ENCODE assay signal across 23 cellular contexts in the genomic region with DNA sequence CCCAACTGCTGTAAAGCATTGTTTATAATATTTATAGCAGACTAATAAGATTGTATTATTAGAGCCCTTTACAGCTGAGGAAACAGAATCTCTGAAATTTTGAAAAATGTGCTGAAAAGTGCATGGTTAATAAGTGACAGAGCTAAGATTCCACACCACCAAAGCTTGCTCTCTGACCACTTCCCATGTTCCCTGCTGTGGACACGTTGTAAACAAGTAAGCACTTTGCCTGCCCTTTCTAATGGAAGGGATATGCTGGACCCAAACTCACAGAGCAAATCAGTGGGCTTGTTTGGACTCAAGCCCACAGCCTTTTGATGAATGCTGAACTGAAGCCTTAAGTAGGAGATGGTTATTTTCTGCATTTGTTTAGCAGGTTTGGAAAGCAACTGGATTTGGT.
DNase-seq lines count a peak whose midpoint lies in the region; ATAC-seq and TF ChIP-seq lines count a peak whose summit lies in the region.
"Had no signal": no experiment of that assay in that cellular context is flagged by ENCODE, and none has a peak within 500 bp of the region (broad histone marks: within the 10 kb centered on the region; RNA-seq: fewer than 3 reads in every experiment).

No MANE protein-coding gene starts in this region.

- intact Hi-C loops in breast epithelium (cut with DNase I; ENCODE audit: low total_unique reads) = no loop called here
- intact Hi-C loops in mammary epithelial cell (cut with micrococcal nuclease) = no loop called here

- H3K4me1 ChIP-seq in breast epithelium (no peaks in the 10 kb centered on the region), mammary epithelial cell (ENCODE audit: insufficient read depth, low read length) (no peaks in the 10 kb centered on the region), mesenchymal stem cell (ENCODE audit: control insufficient read depth, insufficient read depth, low read depth, low read length) (peaks cover 1% of the 10 kb centered on the region)
- H3K4me1 ChIP-seq: gastrocnemius medialis, HAP-1, right lobe of liver, tibial artery had no signal

- dilution Hi-C loops in mammary epithelial cell (cut with HindIII; ENCODE audit: low sequenced_read_pairs) = no loop called here

- ATAC-seq in GM21423 (IDR thresholded peaks at IDR 0.05; ENCODE audit: unreplicated experiment) = no peak
- ATAC-seq: activated CD8-positive, alpha-beta T cell treated with anti-CD3 and anti-CD28 coated beads for 36 hours; activated T-cell treated with anti-CD3 and anti-CD28 coated beads, Interleukin-2, amount 50 U/mL, for 4 hours; gastrocnemius medialis; PC-3 had no signal

- no peak overlapping the region for H4K8ac ChIP-seq in mesenchymal stem cell (ENCODE audit: low read length)

- H2BK15ac ChIP-seq in mesenchymal stem cell (ENCODE audit: low read depth, poor library complexity, severe bottlenecking) = no peak overlapping the region

- CTCF ChIA-PET in mammary epithelial cell (lab: Charles Lee; ENCODE audit: low non-redundant PET) = no interaction called here

- H2BK5ac ChIP-seq in mesenchymal stem cell (ENCODE audit: low read depth, low read length, poor library complexity, severe bottlenecking) = no peak overlapping the region

- H3K4me3 ChIP-seq in breast epithelium (no peak overlapping the region), mammary epithelial cell (replicated peaks in 1 of 3; ENCODE audit: insufficient read depth in 1 of 3, low read depth in 2 of 3, low read length in 3 of 3) (no peak overlapping the region), mesenchymal stem cell (ENCODE audit: insufficient read depth in 1 of 2, low read depth in 1 of 2, low read length in 2 of 2) (no peak overlapping the region)
- H3K4me3 ChIP-seq: BLaER1, coronary artery, gastrocnemius medialis, HAP-1, MG63, right lobe of liver, tibial artery had no signal

- no peak overlapping the region for H3K4ac ChIP-seq in mesenchymal stem cell (ENCODE audit: low read depth in 1 of 2, low read length in 2 of 2)

- no peak for DNase-seq in breast epithelium (ENCODE audit: low spot score in 2 of 2)
- no peak for DNase-seq in mammary epithelial cell
- peak; percentile 39 for DNase-seq in fibroblast of gingiva (ENCODE audit: low read depth)
- DNase-seq in mesenchymal stem cell = no peak
- no peak for DNase-seq in GM03348 (ENCODE audit: low spot score)
- DNase-seq in activated CD8-positive, alpha-beta memory T cell treated with anti-CD3 and anti-CD28 coated beads, Interleukin-2, amount 50 U/mL, for 48 hours = no peak
- no peak for DNase-seq in KBM-7
- DNase-seq: activated CD8-positive, alpha-beta T cell treated with anti-CD3 and anti-CD28 coated beads for 36 hours; activated naive CD4-positive, alpha-beta T cell treated with anti-CD3 and anti-CD28 coated beads, Interleukin-2, amount 10 ng/mL, durations not matched to agents 7 days and 5 days; activated T-cell treated with anti-CD3 and anti-CD28 coated beads, Interleukin-2, amount 50 U/mL, for 4 hours; gastrocnemius medialis; MG63; NCI-H774; PC-3; right lobe of liver; stimulated activated CD4-positive, alpha-beta T cell treated with anti-CD3 and anti-CD28 coated beads, Interleukin-1b, Interleukin-23, amount 100 ng/mL, for 48 hours; stimulated activated naive CD4-positive, alpha-beta T cell treated with Interleukin-2 at 50 U/mL for 16 hours had no signal

- no peak for TF ChIP-seq CTCF in breast epithelium (IDR thresholded peaks at IDR 0.05)
- no peak for TF ChIP-seq CTCF in mammary epithelial cell (conservative IDR thresholded peaks at IDR 0.05 in 1 of 2, IDR thresholded peaks at IDR 0.05 in 1 of 2; ENCODE audit: extremely low read depth in 1 of 2, insufficient read depth in 1 of 2, low read depth in 1 of 2, low read length in 2 of 2)

- no peak for TF ChIP-seq POLR2A in breast epithelium (IDR thresholded peaks at IDR 0.05)

- H4K91ac ChIP-seq in mesenchymal stem cell (ENCODE audit: low read length) = no peak overlapping the region

- no peak overlapping the region for H2BK120ac ChIP-seq in mesenchymal stem cell (ENCODE audit: low read depth, low read length)

- H4K20me1 ChIP-seq in mammary epithelial cell (ENCODE audit: insufficient read depth, low read length) = no peaks in the 10 kb centered on the region
- H4K20me1 ChIP-seq: BLaER1 had no signal

- no peak overlapping the region for H2AFZ ChIP-seq in mammary epithelial cell (ENCODE audit: low read depth, low read length)
- no peak overlapping the region for H2AFZ ChIP-seq in mesenchymal stem cell (ENCODE audit: low read depth, low read length)

- H2BK12ac ChIP-seq in mesenchymal stem cell (ENCODE audit: low read length in 2 of 2) = no peak overlapping the region

- H3K27me3 ChIP-seq in breast epithelium (no peaks in the 10 kb centered on the region), mammary epithelial cell (ENCODE audit: insufficient read depth, low read length) (no peaks in the 10 kb centered on the region), mesenchymal stem cell (ENCODE audit: control insufficient read depth in 1 of 2, insufficient read depth in 1 of 2, low read length in 2 of 2) (no peaks in the 10 kb centered on the region)
- H3K27me3 ChIP-seq: BLaER1, gastrocnemius medialis, MG63, right lobe of liver, tibial artery had no signal

- in situ Hi-C loops in mammary epithelial cell (cut with MboI; ENCODE audit: low sequenced_read_pairs in 2 of 2) (no loop called here), KBM-7 (cut with MboI; ENCODE audit: low pct_unique_long_range_greater_than_20kb, low sequenced_read_pairs) (no loop called here)

- peak overlapping the region; percentile 67 to 80 for H3K27ac ChIP-seq in breast epithelium
- no peak overlapping the region for H3K27ac ChIP-seq in mammary epithelial cell (ENCODE audit: insufficient read depth, low read depth, low read length)
- peak overlapping the region; percentile 99 for H3K27ac ChIP-seq in mesenchymal stem cell (ENCODE audit: low read length, poor library complexity, severe bottlenecking)
- H3K27ac ChIP-seq: 22Rv1, BLaER1, right lobe of liver, tibial artery had no signal

- no peak overlapping the region for H3K9ac ChIP-seq in mammary epithelial cell (ENCODE audit: insufficient read depth, low read length)
- H3K9ac ChIP-seq in mesenchymal stem cell (ENCODE audit: low read length) = peak overlapping the region; percentile 70
- H3K9ac ChIP-seq: BLaER1 had no signal

- H3K14ac ChIP-seq in mesenchymal stem cell (ENCODE audit: low read length in 2 of 2) = no peak overlapping the region

- peaks cover 0 to 12% of the 10 kb centered on the region in 2 donors for H3K9me3 ChIP-seq in breast epithelium
- no peaks in the 10 kb centered on the region for H3K9me3 ChIP-seq in mammary epithelial cell (replicated peaks; ENCODE audit: insufficient read depth, low read length)
- H3K9me3 ChIP-seq in mesenchymal stem cell (ENCODE audit: control insufficient read depth, low read length) = peaks cover 23% of the 10 kb centered on the region
- H3K9me3 ChIP-seq: HAP-1, right lobe of liver had no signal

- no peak overlapping the region for H3K23ac ChIP-seq in mesenchymal stem cell (ENCODE audit: low read length in 2 of 2)

- no peaks in the 10 kb centered on the region for H3K79me1 ChIP-seq in mesenchymal stem cell (replicated peaks; ENCODE audit: low read length, poor library complexity, severe bottlenecking)

- no peak overlapping the region for H3K4me2 ChIP-seq in mammary epithelial cell (ENCODE audit: insufficient read depth, low read depth, low read length)
- H3K4me2 ChIP-seq in mesenchymal stem cell (ENCODE audit: low read length, poor library complexity, severe bottlenecking) = peak overlapping the region; percentile 31
- H3K4me2 ChIP-seq: BLaER1 had no signal

- H3K36me3 ChIP-seq in breast epithelium (no peaks in the 10 kb centered on the region), mammary epithelial cell (ENCODE audit: insufficient read depth, low read length) (no peaks in the 10 kb centered on the region), mesenchymal stem cell (ENCODE audit: control insufficient read depth in 1 of 2, insufficient read depth in 2 of 2, low read depth in 1 of 2, low read length in 2 of 2) (no peaks in the 10 kb centered on the region)
- H3K36me3 ChIP-seq: BLaER1, gastrocnemius medialis, HAP-1, MG63, right lobe of liver had no signal

- H2AK5ac ChIP-seq in mesenchymal stem cell (ENCODE audit: low read length, severe bottlenecking) = no peak overlapping the region

- WGBS in mammary epithelial cell (ENCODE audit: low coverage, missing lambda C conversion rate) = 44% methylated on average over 1 of the region's 1 CpG
- WGBS in mesenchymal stem cell = 5% methylated on average over 1 of the region's 1 CpG

- no peak overlapping the region for H3K18ac ChIP-seq in mesenchymal stem cell (ENCODE audit: low read depth in 1 of 2, low read length in 2 of 2)

- H3K79me2 ChIP-seq in mammary epithelial cell (ENCODE audit: insufficient read depth, low read length) = no peaks in the 10 kb centered on the region

- BruUV-seq in mammary epithelial cell (replicated peaks; lab: Mats Ljungman, UMichigan) = no TSS peak
